ENCODE assay signal across 8 cellular contexts in genomic region chr4:47462799-47463234, GRCh38. TPM values are rescaled to one million over a fixed set of nuclear protein-coding genes. Genes with fewer than 3 reads are reported as not detected.
DNase-seq lines count a peak whose midpoint lies in the region; ATAC-seq and TF ChIP-seq lines count a peak whose summit lies in the region.

No MANE protein-coding gene starts in this region.

- H3K4me3 Mint-ChIP-seq in HFFc6, result peak overlapping the region; percentile 96
- H3K4me3 Mint-ChIP-seq in endothelial cell (ENCODE audit: unreplicated experiment), result peak overlapping the region; percentile 92
- H3K4me3 Mint-ChIP-seq in neural crest cell, result peak overlapping the region; percentile 93

- peak overlapping the region; percentile 32 for H3K27ac ChIP-seq in PC-9

- H3K79me2 ChIP-seq in PC-9 (ENCODE audit: low read depth), result no peaks in the 10 kb centered on the region; the same call in none of the 2 replicates

- no peak for DNase-seq in HFFc6
- DNase-seq in PC-9, result no peak
- DNase-seq in endothelial cell (ENCODE audit: low spot score), result no peak
- no peak for DNase-seq in neural crest cell (ENCODE audit: low read depth, low spot score)
- DNase-seq in GM19238 (ENCODE audit: insufficient read length, low spot score), result no peak
- DNase-seq in GM19240 (ENCODE audit: insufficient read length, low spot score), result no peak
- no peak for DNase-seq in NCI-H226

- no peaks in the 10 kb centered on the region for H3K9me3 ChIP-seq in PC-9 (ENCODE audit: insufficient read depth, low read depth)

- peaks cover 11% of the 10 kb centered on the region; the same call in 1 of the 2 replicates for H3F3A ChIP-seq in PC-9 (ENCODE audit: insufficient read depth, low read depth)

- no peaks in the 10 kb centered on the region for H3K9me2 ChIP-seq in PC-9 (ENCODE audit: insufficient read depth)

- H3K36me3 Mint-ChIP-seq in HFFc6 (ENCODE audit: low read depth) (peaks cover 20% of the 10 kb centered on the region), endothelial cell (ENCODE audit: low read depth, unreplicated experiment) (no peaks in the 10 kb centered on the region), neural crest cell (ENCODE audit: low read depth) (peaks cover 8% of the 10 kb centered on the region)

- POLR2A ChIA-PET in PC-9 (lab: Charles Lee; ENCODE audit: unreplicated experiment), result interaction anchor here (0.6 kb wide), 1 partner anchor 19 kb away, joined by 4 read pairs; no protein-coding TSS in a partner anchor

- H3K27me3 Mint-ChIP-seq in HFFc6 (ENCODE audit: insufficient read depth) (no peaks in the 10 kb centered on the region), endothelial cell (ENCODE audit: unreplicated experiment) (no peaks in the 10 kb centered on the region), neural crest cell (ENCODE audit: low read depth) (no peaks in the 10 kb centered on the region)

- no peak for TF ChIP-seq CTCF in HFFc6 (IDR thresholded peaks at IDR 0.05)
- TF ChIP-seq CTCF in PC-9 (conservative IDR thresholded peaks at IDR 0.05), result no peak
- no peak for TF ChIP-seq CTCF in endothelial cell (IDR thresholded peaks at IDR 0.05; ENCODE audit: unreplicated experiment)
- no peak for TF ChIP-seq CTCF in neural crest cell (conservative IDR thresholded peaks at IDR 0.05)

- H3K27me3 ChIP-seq in PC-9 (ENCODE audit: insufficient read depth, low read depth), result no peaks in the 10 kb centered on the region

- BruUV-seq in PC-9 (replicated peaks; lab: Mats Ljungman, UMichigan), result TSS peak; percentile 64

- H2AFZ ChIP-seq in PC-9, result peak overlapping the region; percentile 96

- H4K20me1 ChIP-seq in PC-9 (ENCODE audit: insufficient read depth), result no peaks in the 10 kb centered on the region

- intact Hi-C loops in PC-9 (cut with micrococcal nuclease; ENCODE audit: unreplicated experiment), result loop anchor here (2.0 kb wide), 3 partner anchors 22 to 102 kb away; partner anchors contain the start of gene ATP10D

- CTCF ChIA-PET in PC-9 (lab: Charles Lee), result interaction anchor here (0.7 kb wide), 1 partner anchor 31 kb away, joined by 5 read pairs; no protein-coding TSS in a partner anchor

- H3K27ac Mint-ChIP-seq in HFFc6 (peak overlapping the region; percentile 90), endothelial cell (ENCODE audit: unreplicated experiment) (peak overlapping the region; percentile 3), neural crest cell (ENCODE audit: unreplicated experiment) (no peak overlapping the region)

- peak overlapping the region; percentile 80 for H3K4me3 ChIP-seq in PC-9

- H3K4me1 Mint-ChIP-seq in HFFc6 (ENCODE audit: low read depth) (peaks cover 31% of the 10 kb centered on the region), endothelial cell (ENCODE audit: unreplicated experiment) (no peaks in the 10 kb centered on the region), neural crest cell (peaks cover 30% of the 10 kb centered on the region)

- peak; percentile 27 for ATAC-seq in GM18498 (IDR thresholded peaks at IDR 0.05; ENCODE audit: unreplicated experiment)

- no peaks in the 10 kb centered on the region; the same call in 1 of the 2 replicates for H3K36me3 ChIP-seq in PC-9 (ENCODE audit: low read depth)

- H3K4me2 ChIP-seq in PC-9, result peak overlapping the region; percentile 98

- H3K9me3 Mint-ChIP-seq in HFFc6 (no peaks in the 10 kb centered on the region), endothelial cell (ENCODE audit: unreplicated experiment) (no peaks in the 10 kb centered on the region), neural crest cell (no peaks in the 10 kb centered on the region)

- peaks cover 17% of the 10 kb centered on the region for H3K4me1 ChIP-seq in PC-9 (replicated peaks; ENCODE audit: insufficient read depth)

RNA-seq across cellular contexts. Expression of gene COMMD8, which starts 0.7 kb away (rescaled TPM):
- 10 to 100 TPM; 35.4 to 40.4 (median 36.9) TPM for total RNA-seq in HFFc6 (2021; fragmentation: NEBNext Ultra II Directional; extraction: Animal tissue kit (Norgen Biotek cat#: 25700))
- total RNA-seq in PC-9 (2021) (22.7 and 27.4 TPM in 2 replicates), endothelial cell (ENCODE audit: unreplicated experiment) (8.5 TPM), neural crest cell (14.0 and 15.5 TPM in 2 replicates)

RNA-seq across cellular contexts. Expression of gene ATP10D, which starts 22.3 kb away (rescaled TPM):
- 10 to 100 TPM; 50.6 to 73.8 (median 55.4) TPM for total RNA-seq in HFFc6 (2021; fragmentation: NEBNext Ultra II Directional; extraction: Animal tissue kit (Norgen Biotek cat#: 25700))
- total RNA-seq in PC-9 (2021) (29.3 and 35.2 TPM in 2 replicates), endothelial cell (ENCODE audit: unreplicated experiment) (9.3 TPM), neural crest cell (7.9 and 9.0 TPM in 2 replicates)
